ENCODE assay signal across 11 cellular contexts in the genomic region with DNA sequence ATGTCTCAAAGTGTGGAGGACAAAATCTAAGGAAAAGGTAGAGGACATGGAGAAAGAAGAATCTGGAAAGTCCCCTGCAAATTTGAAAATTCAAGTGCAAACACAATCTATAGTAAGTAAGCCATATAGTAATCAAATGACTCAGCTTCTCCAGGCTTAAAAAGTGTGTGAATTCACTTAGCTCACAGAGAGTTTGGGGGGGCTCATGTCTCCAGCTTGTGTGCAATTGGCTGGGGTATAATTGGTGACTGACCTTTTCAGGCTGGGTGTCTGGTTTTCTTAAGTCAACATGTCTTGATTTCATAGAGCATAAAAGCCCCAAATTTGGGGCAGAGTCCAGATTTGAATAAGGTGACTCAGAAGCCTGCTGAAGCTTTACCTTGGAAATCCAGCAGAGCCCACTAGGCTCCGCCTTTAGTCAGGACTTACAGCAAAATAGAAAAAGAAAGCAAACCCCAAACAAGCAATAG. TPM values are rescaled to one million over a fixed set of nuclear protein-coding genes. Genes with fewer than 3 reads are reported as not detected.
DNase-seq lines count a peak whose midpoint lies in the region; ATAC-seq, FAIRE-seq and TF ChIP-seq lines count a peak whose summit lies in the region.
"Had no signal": no experiment of that assay in that cellular context is flagged by ENCODE, and none has a peak within 500 bp of the region (broad histone marks: within the 10 kb centered on the region; RNA-seq: fewer than 3 reads in every experiment).

No MANE protein-coding gene starts in this region.

- peaks cover 0 to 9% (median 0%) of the 10 kb centered on the region in 45 donors for H3K27me3 ChIP-seq in dorsolateral prefrontal cortex

- ATAC-seq in GM21360 (IDR thresholded peaks at IDR 0.05; ENCODE audit: unreplicated experiment): peak; percentile 73
- peak; percentile 75 for ATAC-seq in HG03439 (IDR thresholded peaks at IDR 0.05; ENCODE audit: unreplicated experiment)
- no peak for ATAC-seq in HG03457 (IDR thresholded peaks at IDR 0.05; ENCODE audit: unreplicated experiment)
- ATAC-seq in HG02571 (IDR thresholded peaks at IDR 0.05; ENCODE audit: unreplicated experiment): no peak

- DNase-seq in GM12892 (ENCODE audit: insufficient read length): peak; percentile 21
- peak; percentile 27 for DNase-seq in fibroblast of peridontal ligament (ENCODE audit: extremely low read depth)
- DNase-seq in dorsolateral prefrontal cortex: no peak
- DNase-seq in GOT3 (lab: John Stamatoyannopoulos, UW): no peak
- DNase-seq: activated T-cell treated with anti-CD3 and anti-CD28 coated beads, Interleukin-2, amount 50 U/mL, for 1 hour; NCI-H1694 treated with DMSO at 0.1 percent for 48 hours had no signal

- intact Hi-C loops in dorsolateral prefrontal cortex (cut with DNase I): no loop called here

- no peak overlapping the region for H3K27ac ChIP-seq in dorsolateral prefrontal cortex
- H3K27ac ChIP-seq: SK-N-MC had no signal

- no peak overlapping the region for H3K4me3 ChIP-seq in dorsolateral prefrontal cortex
- H3K4me3 ChIP-seq: SK-N-MC had no signal

- TF ChIP-seq POLR2A in GM12892 (IDR thresholded peaks at IDR 0.05; ENCODE audit: low read depth, low read length): no peak

- peak; percentile 5 for FAIRE-seq in GM12892 (lab: Jason Lieb, UNC)

- no peak for TF ChIP-seq CTCF in dorsolateral prefrontal cortex (IDR thresholded peaks at IDR 0.05 in 54 of 56, conservative IDR thresholded peaks at IDR 0.05 in 2 of 56; ENCODE audit: low read depth in 1 of 56, partially characterized antibody in 56 of 56)

RNA-seq across cellular contexts. Expression of a gene that starts 8.6 kb away (rescaled TPM):
- polyA plus RNA-seq in GM12892 (2012; ENCODE audit: missing spikeins): 4.7 TPM
- not detected for total RNA-seq in dorsolateral prefrontal cortex

Comparison
In these comparisons a context has a peak if more than half of its experiments do, and no peak if none do; other contexts are left out.
1. DNase-seq: peak in GM12892 (single experiment) and fibroblast of peridontal ligament (single experiment); none in dorsolateral prefrontal cortex (0 of 10) and GOT3 (single experiment).
2. ATAC-seq: peak in GM21360 (single experiment) and HG03439 (single experiment); none in HG03457 (single experiment) and HG02571 (single experiment).